19 cellular contexts compared by ENCODE assay signal in genomic region chr15:72865486-72865885, GRCh38.
"Had no signal": no experiment of that assay in that cellular context is flagged by ENCODE, and none has a peak within 500 bp of the region (broad histone marks: within the 10 kb centered on the region; RNA-seq: fewer than 3 reads in every experiment).

No MANE protein-coding gene starts in this region.

- H3K27ac Mint-ChIP-seq: immature natural killer cell; natural killer cell treated with Interleukin-12 subunit alpha and Interleukin-12 subunit beta and Interleukin-15 and Interleukin-18, amount 100 ng/mL, for 72 hours had no signal

- H3K36me3 Mint-ChIP-seq: immature natural killer cell; natural killer cell treated with Interleukin-12 subunit alpha and Interleukin-12 subunit beta and Interleukin-15 and Interleukin-18, amount 100 ng/mL, for 72 hours had no signal

- H3K9me3 ChIP-seq: gastrocnemius medialis, psoas muscle, right lobe of liver, spleen, stomach, thoracic aorta, transverse colon had no signal

- H3K27ac ChIP-seq: psoas muscle, right lobe of liver, spleen, stomach, thoracic aorta, transverse colon had no signal

- H3K36me3 ChIP-seq: gastrocnemius medialis, right lobe of liver, spleen, stomach, thoracic aorta, transverse colon had no signal

- H3K4me3 Mint-ChIP-seq: central memory CD8-positive, alpha-beta T cell; immature natural killer cell; natural killer cell treated with Interleukin-12 subunit alpha and Interleukin-12 subunit beta and Interleukin-15 and Interleukin-18, amount 100 ng/mL, for 72 hours had no signal

- H3K27me3 ChIP-seq: gastrocnemius medialis, right lobe of liver, transverse colon had no signal

- H3K4me1 Mint-ChIP-seq: central memory CD8-positive, alpha-beta T cell had no signal

- DNase-seq: effector memory CD4-positive, alpha-beta T cell; gastrocnemius medialis; glutamatergic neuron; immature natural killer cell; psoas muscle; retina; right lobe of liver; spleen; stimulated activated CD4-positive, alpha-beta T cell treated with anti-CD3 and anti-CD28 coated beads, Interleukin-15, amount 100 ng/mL, for 24 hours; stimulated activated CD4-positive, alpha-beta T cell treated with anti-CD3 and anti-CD28 coated beads, Interleukin-1b, Interleukin-23, amount 100 ng/mL, for 48 hours; stimulated activated CD4-positive, alpha-beta T cell treated with anti-CD3 and anti-CD28 coated beads, Interleukin-4, amount 100 ng/mL, for 4 hours; stimulated activated naive CD4-positive, alpha-beta T cell; stomach; substantia nigra; transverse colon had no signal

- H3K4me1 ChIP-seq: right lobe of liver, spleen, stomach had no signal

- H3K9me3 Mint-ChIP-seq: central memory CD8-positive, alpha-beta T cell; immature natural killer cell had no signal

- ATAC-seq: gastrocnemius medialis; left lobe of liver; natural killer cell treated with Interleukin-12 subunit alpha and Interleukin-12 subunit beta and Interleukin-15 and Interleukin-18, amount 100 ng/mL, for 72 hours; right lobe of liver had no signal

- H3K4me3 ChIP-seq: gastrocnemius medialis, psoas muscle, right lobe of liver, spleen, stomach, thoracic aorta, transverse colon had no signal
